In the genomic region with DNA sequence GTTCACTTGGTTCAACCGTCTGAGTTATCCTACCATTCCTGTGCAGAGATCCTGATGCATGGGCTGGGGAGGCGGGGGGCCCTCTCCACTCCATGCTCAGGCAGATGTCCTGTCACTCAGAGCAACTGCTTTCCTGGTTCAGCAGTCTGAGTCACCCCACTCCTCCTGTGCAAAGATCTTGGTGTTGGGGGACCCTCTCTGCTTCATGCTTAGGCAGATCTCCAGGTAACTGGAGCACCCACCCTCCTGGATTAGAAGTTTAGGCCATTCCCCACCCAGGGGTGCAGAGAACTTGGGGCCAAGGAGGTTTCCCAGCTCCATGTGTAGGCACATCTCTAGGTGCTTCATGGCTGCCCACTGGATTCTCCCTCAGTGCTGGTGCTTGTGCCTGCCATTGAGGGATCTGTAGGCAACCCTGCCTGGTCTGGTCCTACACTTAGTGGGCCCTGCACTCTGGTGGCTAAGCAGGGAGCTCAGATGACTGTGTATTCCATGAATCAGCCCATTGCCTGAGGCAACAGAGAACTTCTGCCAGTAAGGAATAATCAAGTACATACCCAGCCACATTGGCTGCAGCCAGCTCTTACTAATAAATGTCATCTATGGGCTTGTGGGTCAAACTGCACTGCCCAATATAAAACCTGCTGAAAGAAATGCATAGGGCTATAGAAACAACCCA, we compare ENCODE assay signal across 32 cellular contexts.
DNase-seq lines count a peak whose midpoint lies in the region; ATAC-seq, FAIRE-seq and TF ChIP-seq lines count a peak whose summit lies in the region.
"Had no signal": no experiment of that assay in that cellular context is flagged by ENCODE, and none has a peak within 500 bp of the region (broad histone marks: within the 10 kb centered on the region; RNA-seq: fewer than 3 reads in every experiment).

No MANE protein-coding gene starts in this region.

- DNase-seq in AG08395 (ENCODE audit: low spot score) (peak; percentile 27), GM04504 (ENCODE audit: low read depth) (peak; percentile 52), mammary epithelial cell (peak; percentile 86), foreskin keratinocyte (peak; percentile 72 to 91), small intestine (no peak)
- DNase-seq: 8988T; activated CD4-positive, alpha-beta T cell treated with anti-CD3 and anti-CD28 coated beads for 4 hours; activated CD8-positive, alpha-beta memory T cell treated with anti-CD3 and anti-CD28 coated beads for 24 hours; activated gamma-delta T cell treated with Interleukin-2 at 50 U/mL for 16 hours; CD8-positive, alpha-beta memory T cell; DMS 273 treated with DMSO at 0.1 percent for 48 hours; hypothalamus; immature natural killer cell; Karpas-422; midbrain; natural killer cell; NCI-H446 treated with DMSO at 0.1 percent for 48 hours; ovary; retina; Right ventricle myocardium superior; stimulated activated CD4-positive, alpha-beta T cell treated with anti-CD3 and anti-CD28 coated beads, Interleukin-2, amount 100 ng/mL, for 24 hours; stomach; tibial artery had no signal

- H3K9ac ChIP-seq in mammary epithelial cell (ENCODE audit: insufficient read depth, low read length): no peak overlapping the region

- H3K36me3 ChIP-seq in mammary epithelial cell (ENCODE audit: insufficient read depth, low read length) (no peaks in the 10 kb centered on the region), small intestine (ENCODE audit: control insufficient read depth in 2 of 2, insufficient read depth in 2 of 2, low read length in 2 of 2) (no peaks in the 10 kb centered on the region)
- H3K36me3 ChIP-seq: ovary, stomach, tibial artery had no signal

- H3K79me2 ChIP-seq in mammary epithelial cell (ENCODE audit: insufficient read depth, low read length): no peaks in the 10 kb centered on the region

- ATAC-seq in foreskin keratinocyte (peak; percentile 74), HG02852 (IDR thresholded peaks at IDR 0.05; ENCODE audit: unreplicated experiment) (no peak), GM21360 (IDR thresholded peaks at IDR 0.05; ENCODE audit: unreplicated experiment) (no peak), HG02763 (IDR thresholded peaks at IDR 0.05; ENCODE audit: unreplicated experiment) (no peak)
- ATAC-seq: HCT116, natural killer cell had no signal

- in situ Hi-C loops in mammary epithelial cell (cut with MboI; ENCODE audit: low sequenced_read_pairs in 2 of 2): no loop called here

- BruUV-seq in mammary epithelial cell (replicated peaks; lab: Mats Ljungman, UMichigan): no TSS peak

- peak in 1 of 2 donors; percentile 29 for TF ChIP-seq CTCF in mammary epithelial cell (conservative IDR thresholded peaks at IDR 0.05 in 1 of 2, IDR thresholded peaks at IDR 0.05 in 1 of 2; ENCODE audit: extremely low read depth in 1 of 2, insufficient read depth in 1 of 2, low read depth in 1 of 2, low read length in 2 of 2)
- TF ChIP-seq CTCF in foreskin keratinocyte (conservative IDR thresholded peaks at IDR 0.05): peak; percentile 62

- H3K27me3 ChIP-seq in mammary epithelial cell (ENCODE audit: insufficient read depth, low read length): no peaks in the 10 kb centered on the region
- no peaks in the 10 kb centered on the region for H3K27me3 ChIP-seq in foreskin keratinocyte
- no peaks in the 10 kb centered on the region for H3K27me3 ChIP-seq in small intestine (ENCODE audit: control insufficient read depth in 2 of 2, insufficient read depth in 2 of 2, low read length in 2 of 2)
- H3K27me3 ChIP-seq: ovary, stomach, tibial artery had no signal

- H3K4me3 ChIP-seq in mammary epithelial cell (replicated peaks in 1 of 3; ENCODE audit: insufficient read depth in 1 of 3, low read depth in 2 of 3, low read length in 3 of 3) (no peak overlapping the region), small intestine (ENCODE audit: low read depth in 1 of 2, low read length in 2 of 2) (no peak overlapping the region)
- H3K4me3 ChIP-seq: ovary, smooth muscle cell, stomach, tibial artery had no signal

- intact Hi-C loops in mammary epithelial cell (cut with micrococcal nuclease): loop anchor here (1.0 to 5.0 kb wide), 2 partner anchors 118 to 298 kb away; no protein-coding TSS in a partner anchor

- dilution Hi-C loops in mammary epithelial cell (cut with HindIII; ENCODE audit: low sequenced_read_pairs): no loop called here

- peak overlapping the region; percentile 12 for H2AFZ ChIP-seq in mammary epithelial cell (ENCODE audit: low read depth, low read length)

- peaks cover 35% of the 10 kb centered on the region for H3K4me1 ChIP-seq in mammary epithelial cell (ENCODE audit: insufficient read depth, low read length)
- peaks cover 19% of the 10 kb centered on the region for H3K4me1 ChIP-seq in foreskin keratinocyte
- H3K4me1 ChIP-seq in small intestine (ENCODE audit: control insufficient read depth in 2 of 2, insufficient read depth in 1 of 2, low read depth in 1 of 2, low read length in 1 of 2): no peaks in the 10 kb centered on the region
- H3K4me1 ChIP-seq: stomach, tibial artery had no signal

- no peak for FAIRE-seq in small intestine (lab: Jason Lieb, UNC)
- FAIRE-seq: G401.6, GM19239 had no signal

- 80% methylated on average over 2 of the region's 2 CpGs for WGBS in mammary epithelial cell (ENCODE audit: low coverage, missing lambda C conversion rate)
- WGBS in small intestine, 3 donors: 68 to 89% (median 88%) methylated on average over 2 of the region's 2 CpGs

- H3K9me3 ChIP-seq in mammary epithelial cell (replicated peaks; ENCODE audit: insufficient read depth, low read length): peaks cover 21% of the 10 kb centered on the region
- H3K9me3 ChIP-seq in small intestine (ENCODE audit: control insufficient read depth, low read depth): no peaks in the 10 kb centered on the region
- H3K9me3 ChIP-seq: ovary had no signal

- no peaks in the 10 kb centered on the region for H4K20me1 ChIP-seq in mammary epithelial cell (ENCODE audit: insufficient read depth, low read length)

- CTCF ChIA-PET in mammary epithelial cell (lab: Charles Lee; ENCODE audit: low non-redundant PET): interaction anchor here (0.6 kb wide), 1 partner anchor 120 kb away, joined by 3 read pairs; no protein-coding TSS in a partner anchor

- H3K27ac ChIP-seq in mammary epithelial cell (ENCODE audit: insufficient read depth, low read depth, low read length) (no peak overlapping the region), foreskin keratinocyte (no peak overlapping the region), small intestine (ENCODE audit: low read depth in 1 of 2, low read length in 1 of 2) (no peak overlapping the region)
- H3K27ac ChIP-seq: HL-60, ovary, stomach, tibial artery, VCaP had no signal

- H3K4me2 ChIP-seq in mammary epithelial cell (ENCODE audit: insufficient read depth, low read depth, low read length): peak overlapping the region; percentile 27
- H3K4me2 ChIP-seq: smooth muscle cell had no signal
